In genomic region chr12:106118-106561, GRCh38 we compare ENCODE assay signal across 9 cellular contexts.
DNase-seq lines count a peak whose midpoint lies in the region; ATAC-seq and TF ChIP-seq lines count a peak whose summit lies in the region.
"Had no signal": no experiment of that assay in that cellular context is flagged by ENCODE, and none has a peak within 500 bp of the region (broad histone marks: within the 10 kb centered on the region; RNA-seq: fewer than 3 reads in every experiment).

No MANE protein-coding gene starts in this region.

- POLR2A ChIA-PET in GM10248 (lab: Yijun Ruan, JAX) = no interaction called here

- H3K9me3 ChIP-seq in HAP-1 = no peaks in the 10 kb centered on the region
- H3K9me3 ChIP-seq: neutrophil had no signal

- no peak overlapping the region for H3K4me3 Mint-ChIP-seq in stimulated activated naive CD8-positive, alpha-beta T cell treated with anti-CD3 and anti-CD28 coated beads, Interleukin-15, amount 100 ng/mL, for 72 hours

- peak; percentile 21 for TF ChIP-seq CTCF in GM10248 (IDR thresholded peaks at IDR 0.05; ENCODE audit: control extremely low read depth, extremely low read depth, low read depth, missing control alignments)

- H3K36me3 ChIP-seq in HAP-1 (replicated peaks) = no peaks in the 10 kb centered on the region
- H3K36me3 ChIP-seq: neutrophil had no signal

- CTCF ChIA-PET in GM10248 (lab: Yijun Ruan, JAX) = interaction anchor here (0.8 to 1.3 kb wide), 4 partner anchors 9 to 40 kb away, joined by 3 to 4 read pairs (median 3); no protein-coding TSS in a partner anchor

- in situ Hi-C loops in HAP-1 (cut with MboI; ENCODE audit: low sequenced_read_pairs) (no loop called here), ACHN (cut with HindIII; ENCODE audit: low pct_ligation_motif_present, low pct_unique_long_range_greater_than_20kb, low sequenced_read_pairs) (no loop called here)

- H3K27me3 ChIP-seq in HAP-1 (ENCODE audit: low read depth) = no peaks in the 10 kb centered on the region

- H3K9me3 Mint-ChIP-seq in stimulated activated naive CD8-positive, alpha-beta T cell treated with anti-CD3 and anti-CD28 coated beads, Interleukin-15, amount 100 ng/mL, for 72 hours = no peaks in the 10 kb centered on the region

- H3K4me1 Mint-ChIP-seq in stimulated activated naive CD8-positive, alpha-beta T cell treated with anti-CD3 and anti-CD28 coated beads, Interleukin-15, amount 100 ng/mL, for 72 hours = peaks cover 22% of the 10 kb centered on the region

- H3K4me3 ChIP-seq in HAP-1 = no peak overlapping the region

- peaks cover 3% of the 10 kb centered on the region; the same call in 1 of the 2 replicates for H3K4me1 ChIP-seq in HAP-1

- H3K27ac Mint-ChIP-seq in stimulated activated naive CD8-positive, alpha-beta T cell treated with anti-CD3 and anti-CD28 coated beads, Interleukin-15, amount 100 ng/mL, for 72 hours = no peak overlapping the region

- peak overlapping the region; percentile 70 for H3K27ac ChIP-seq in caudate nucleus (ENCODE audit: low read depth, low read length)
- H3K27ac ChIP-seq: neutrophil had no signal

- peak; percentile 56 for ATAC-seq in GM19468 (IDR thresholded peaks at IDR 0.05; ENCODE audit: extremely low read depth, unreplicated experiment)
- peak; percentile 93 for ATAC-seq in HG03439 (IDR thresholded peaks at IDR 0.05; ENCODE audit: unreplicated experiment)
- ATAC-seq in stimulated activated naive CD8-positive, alpha-beta T cell treated with anti-CD3 and anti-CD28 coated beads, Interleukin-15, amount 100 ng/mL, for 72 hours = no peak

- peaks cover 12% of the 10 kb centered on the region for H3K27me3 Mint-ChIP-seq in stimulated activated naive CD8-positive, alpha-beta T cell treated with anti-CD3 and anti-CD28 coated beads, Interleukin-15, amount 100 ng/mL, for 72 hours

- peak; percentile 79 for DNase-seq in GM10248 (ENCODE audit: extremely low spot score)
- no peak for DNase-seq in caudate nucleus (lab: John Stamatoyannopoulos, UW)
- DNase-seq in stimulated activated naive CD8-positive, alpha-beta T cell treated with anti-CD3 and anti-CD28 coated beads, Interleukin-15, amount 100 ng/mL, for 72 hours = no peak
- no peak for DNase-seq in HAP-1 (ENCODE audit: low spot score in 2 of 2)
- DNase-seq in stimulated activated CD4-positive, alpha-beta T cell treated with anti-CD3 and anti-CD28 coated beads, Interleukin-2, amount 100 ng/mL, for 24 hours = no peak
- DNase-seq in ACHN = no peak
